In the genomic region with DNA sequence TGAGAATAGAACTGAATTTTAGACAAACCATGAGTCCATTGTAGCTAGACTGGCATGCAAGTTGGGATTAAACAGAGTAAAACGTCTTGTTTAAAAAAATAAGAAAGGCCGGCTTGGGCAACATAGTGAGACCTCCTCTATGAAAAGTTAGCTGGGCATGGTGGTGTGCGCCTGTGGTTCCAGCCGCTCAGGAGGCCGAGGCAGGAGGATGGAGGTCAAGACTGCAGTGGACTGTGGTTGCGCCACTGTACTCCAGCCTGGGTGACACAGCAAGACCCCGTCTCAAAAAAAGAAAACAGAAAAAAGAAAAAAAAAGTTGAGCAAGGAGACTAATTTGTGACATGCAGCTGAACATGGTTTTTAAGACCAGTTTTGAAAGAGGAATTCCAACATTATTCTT, we compare ENCODE assay signal across 4 cellular contexts. TPM values are rescaled to one million over a fixed set of nuclear protein-coding genes. Genes with fewer than 3 reads are reported as not detected.
"Had no signal": no experiment of that assay in that cellular context is flagged by ENCODE, and none has a peak within 500 bp of the region (broad histone marks: within the 10 kb centered on the region; RNA-seq: fewer than 3 reads in every experiment).

No MANE protein-coding gene starts in this region.

- H3K4me3 ChIP-seq: GM12878 had no signal

- ATAC-seq: GM12878 had no signal

- DNase-seq: GDM1, GF-D8 had no signal

RNA-seq across cellular contexts. Expression of a gene that starts 36.6 kb away (rescaled TPM):
- total RNA-seq: G401, GM12878 had no signal
